ENCODE assay signal across 6 cellular contexts in the genomic region with DNA sequence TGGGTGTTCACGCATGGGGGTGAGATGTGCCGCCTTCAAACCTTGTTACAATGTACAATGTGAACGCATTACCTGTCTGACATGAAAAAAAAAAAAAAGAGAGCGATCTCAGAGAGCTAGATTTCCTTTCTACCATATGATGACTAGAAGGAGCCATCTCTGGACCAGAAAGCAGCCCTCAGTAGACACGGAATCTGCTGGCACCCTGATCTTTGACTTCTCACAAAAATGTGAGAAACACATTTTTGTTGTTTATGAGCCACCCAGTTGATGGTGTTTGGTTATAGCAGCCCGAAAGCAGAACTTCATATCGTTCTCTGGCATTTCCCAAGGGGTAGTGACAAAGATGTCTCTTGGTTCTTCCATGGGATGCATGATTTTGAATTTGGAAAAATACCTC.
"Had no signal": no experiment of that assay in that cellular context is flagged by ENCODE, and none has a peak within 500 bp of the region (broad histone marks: within the 10 kb centered on the region; RNA-seq: fewer than 3 reads in every experiment).

No MANE protein-coding gene starts in this region.

- DNase-seq: H9, HCEC 1CT, HFFc6, IMR-90 had no signal

- H3K9me3 Mint-ChIP-seq: GM23338, H9, HFFc6 had no signal

- H3K27ac Mint-ChIP-seq: GM23338, H9, HFFc6 had no signal

- H2AFZ ChIP-seq: GM23338 had no signal

- H3K4me3 Mint-ChIP-seq: GM23338, H9, HFFc6 had no signal

- H3K4me2 ChIP-seq: GM23338 had no signal

- H3K4me3 ChIP-seq: GM23338, K562 had no signal
